ENCODE assay signal across 8 cellular contexts in the genomic region with DNA sequence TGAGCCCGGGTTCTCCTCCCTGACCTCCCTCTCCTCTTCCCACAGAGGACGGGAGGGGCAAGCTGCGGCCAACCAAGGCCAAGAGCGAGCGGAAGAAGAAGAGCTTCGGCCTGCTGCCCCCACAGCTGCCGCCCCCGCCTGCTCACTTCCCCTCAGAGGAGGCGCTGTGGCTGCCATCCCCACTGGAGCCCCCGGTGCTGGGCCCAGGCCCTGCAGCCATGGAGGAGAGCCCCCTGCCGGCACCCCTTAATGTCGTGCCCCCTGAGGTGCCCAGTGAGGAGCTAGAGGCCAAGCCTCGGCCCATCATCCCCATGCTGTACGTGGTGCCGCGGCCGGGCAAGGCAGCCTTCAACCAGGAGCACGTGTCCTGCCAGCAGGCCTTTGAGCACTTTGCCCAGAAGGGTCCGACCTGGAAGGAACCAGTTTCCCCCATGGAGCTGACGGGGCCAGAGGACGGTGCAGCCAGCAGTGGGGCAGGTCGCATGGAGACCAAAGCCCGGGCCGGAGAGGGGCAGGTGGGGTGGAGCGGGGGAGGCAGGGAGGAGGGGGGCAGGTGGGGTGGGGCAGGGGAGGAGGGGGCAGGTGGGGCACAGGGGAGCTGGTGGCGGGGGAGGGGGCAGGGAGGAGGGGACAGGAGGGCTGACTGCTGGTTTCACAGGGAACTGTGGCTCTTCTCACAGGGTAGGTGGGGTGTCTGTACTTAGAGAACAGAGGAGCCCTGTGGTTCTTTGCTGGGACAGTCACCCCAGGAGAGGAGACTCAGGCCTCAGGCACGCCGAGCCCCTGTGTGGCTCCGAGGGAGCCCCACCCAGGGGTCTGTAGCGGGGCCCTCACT.
DNase-seq lines count a peak whose midpoint lies in the region; ATAC-seq and TF ChIP-seq lines count a peak whose summit lies in the region.

No MANE protein-coding gene starts in this region.

- H3K27me3 ChIP-seq in mononuclear cell (ENCODE audit: insufficient read depth, low read length) = no peaks in the 10 kb centered on the region
- H3K27me3 ChIP-seq in MG63 = no peaks in the 10 kb centered on the region

- peak; percentile 23 for ATAC-seq in GM21717 (IDR thresholded peaks at IDR 0.05; ENCODE audit: unreplicated experiment)

- intact Hi-C loops in lower leg skin (cut with DNase I; ENCODE audit: low total_unique reads) = no loop called here

- H3K4me3 ChIP-seq in mononuclear cell (ENCODE audit: low read length) (peak overlapping the region; percentile 24), MG63 (no peak overlapping the region), lower leg skin (ENCODE audit: low read depth, poor library complexity, severe bottlenecking) (no peak overlapping the region)

- in situ Hi-C loops in GM13977 (cut with MboI; ENCODE audit: low pct_unique_long_range_greater_than_20kb, low sequenced_read_pairs, unreplicated experiment) = no loop called here

- no peak for TF ChIP-seq POLR2A in lower leg skin (IDR thresholded peaks at IDR 0.05)

- DNase-seq in GM13977 (ENCODE audit: low spot score) (peak; percentile 89), NCI-H510A (lab: John Stamatoyannopoulos, UW) (peak; percentile 45), MG63 (no peak), NCI-H187 (lab: John Stamatoyannopoulos, UW) (no peak), lower leg skin (ENCODE audit: low spot score in 2 of 2) (no peak), NCI-H2107 (lab: John Stamatoyannopoulos, UW) (no peak)

- H3K4me1 ChIP-seq in mononuclear cell (ENCODE audit: insufficient read depth, low read length) = peaks cover 37% of the 10 kb centered on the region

- no peaks in the 10 kb centered on the region for H3K36me3 ChIP-seq in MG63

- H3K9me3 ChIP-seq in mononuclear cell (ENCODE audit: low read depth, low read length) = no peaks in the 10 kb centered on the region
- no peaks in the 10 kb centered on the region for H3K9me3 ChIP-seq in MG63

- TF ChIP-seq CTCF in GM13977 (IDR thresholded peaks at IDR 0.05; ENCODE audit: extremely low read depth, insufficient read depth, missing control alignments) = peak; percentile 51
- TF ChIP-seq CTCF in lower leg skin (IDR thresholded peaks at IDR 0.05) = no peak

- WGBS in lower leg skin, 2 donors = 80 to 83% methylated on average over 18 to 27 of the region's 30 CpGs

Comparison
In these comparisons a context has a peak if more than half of its experiments do, and no peak if none do; other contexts are left out.
1. DNase-seq: peak in GM13977 (single experiment) and NCI-H510A (single experiment); none in MG63 (single experiment), NCI-H187 (0 of 2), lower leg skin (0 of 2) and NCI-H2107 (single experiment).